Comparison of ENCODE assay signal across 16 cellular contexts in the genomic region with DNA sequence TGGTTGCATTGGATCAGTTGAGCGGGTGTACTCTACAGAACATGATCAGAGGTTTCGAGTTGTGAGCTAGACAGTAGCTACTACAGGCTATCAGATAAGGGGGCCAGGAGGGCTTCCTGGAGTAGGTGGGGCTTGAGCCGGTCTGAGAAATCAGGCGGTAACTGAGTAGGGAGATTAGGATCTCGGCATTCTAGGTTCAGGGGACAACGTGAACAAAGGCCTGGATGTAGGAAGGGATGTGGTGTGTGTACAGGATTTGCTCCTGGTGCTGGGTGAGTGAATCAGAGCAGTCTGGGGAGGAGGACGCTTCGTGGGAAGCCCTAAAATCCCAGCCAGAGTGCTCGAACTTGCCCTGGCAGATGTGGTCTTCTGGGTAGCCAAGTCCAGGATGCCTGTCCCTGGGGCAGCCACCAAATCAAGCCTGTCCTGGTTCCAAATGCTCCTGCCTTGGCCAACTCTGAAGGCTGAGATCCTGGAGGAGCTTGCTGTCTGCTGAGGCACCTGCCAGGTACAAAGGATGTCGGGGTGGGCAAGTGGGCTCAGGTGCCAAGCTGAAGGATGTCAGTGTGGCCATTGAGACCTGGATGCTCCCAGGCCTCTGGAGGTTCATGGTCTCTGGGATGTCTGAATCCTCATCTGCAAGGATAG. TPM values are rescaled to one million over a fixed set of nuclear protein-coding genes. Genes with fewer than 3 reads are reported as not detected.
A peak's percentile ranks its signal among the peaks of the same experiment; 100 is the strongest.
DNase-seq lines count a peak whose midpoint lies in the region; ATAC-seq, FAIRE-seq and TF ChIP-seq lines count a peak whose summit lies in the region.
"Had no signal": no experiment of that assay in that cellular context is flagged by ENCODE, and none has a peak within 500 bp of the region (broad histone marks: within the 10 kb centered on the region; RNA-seq: fewer than 3 reads in every experiment).

No MANE protein-coding gene starts in this region.

- ATAC-seq in HG02763 (IDR thresholded peaks at IDR 0.05; ENCODE audit: unreplicated experiment), result no peak

- peak overlapping the region; percentile 90 for H2BK15ac ChIP-seq in neuronal stem cell (ENCODE audit: low read length)

- H3K9me3 ChIP-seq in DOHH2 (ENCODE audit: control insufficient read depth, insufficient read depth, low read length) (no peaks in the 10 kb centered on the region), NT2/D1 (ENCODE audit: insufficient read depth, low read length) (no peaks in the 10 kb centered on the region), neuronal stem cell (replicated peaks in 1 of 2; ENCODE audit: control insufficient read depth in 2 of 2, insufficient read depth in 1 of 2, low read depth in 1 of 2, low read length in 2 of 2) (no peaks in the 10 kb centered on the region)
- H3K9me3 ChIP-seq: colonic mucosa, tibial nerve had no signal

- peaks cover 0 to 3% (median 0%) of the 10 kb centered on the region in 5 experiments for H3K9me3 Mint-ChIP-seq in brain

- H2BK5ac ChIP-seq in neuronal stem cell (ENCODE audit: low read length), result no peak overlapping the region

- peak overlapping the region; percentile 92 for H3K18ac ChIP-seq in neuronal stem cell (ENCODE audit: low read length)

- peaks cover 1% of the 10 kb centered on the region for H3K79me1 ChIP-seq in neuronal stem cell (ENCODE audit: low read depth, low read length)

- H4K20me1 ChIP-seq in DOHH2 (ENCODE audit: control insufficient read depth, insufficient read depth, low read depth, low read length), result no peaks in the 10 kb centered on the region

- H3K27ac ChIP-seq in DOHH2 (ENCODE audit: low read depth, low read length) (no peak overlapping the region), neuronal stem cell (replicated peaks; ENCODE audit: low read length) (no peak overlapping the region)
- H3K27ac ChIP-seq: colonic mucosa, epithelial cell of prostate, skin epidermis, tibial nerve had no signal

- no peaks in the 10 kb centered on the region for H3K36me3 Mint-ChIP-seq in brain

- H3K79me2 ChIP-seq in DOHH2 (ENCODE audit: control insufficient read depth, low read length), result no peaks in the 10 kb centered on the region

- no CpG with 5 or more reads among the region's 10 CpGs for WGBS in neuronal stem cell (ENCODE audit: extremely low coverage in 2 of 2, insufficient read length in 2 of 2, insufficient replicate concordance in 1 of 2), 2 donors

- no peak overlapping the region for H4K8ac ChIP-seq in neuronal stem cell (ENCODE audit: low read depth, low read length)

- H3K9me2 ChIP-seq in DOHH2 (replicated peaks; ENCODE audit: control insufficient read depth, low read length), result no peaks in the 10 kb centered on the region

- peaks cover 76% of the 10 kb centered on the region for H3K4me1 Mint-ChIP-seq in brain

- no peak overlapping the region for H3K23ac ChIP-seq in neuronal stem cell (ENCODE audit: low read depth, low read length, poor library complexity)

- H3K4me3 ChIP-seq in DOHH2 (ENCODE audit: low read length) (no peak overlapping the region), NT2/D1 (ENCODE audit: insufficient read length, low read depth) (no peak overlapping the region), neuronal stem cell (ENCODE audit: low read length in 2 of 2) (no peak overlapping the region)
- H3K4me3 ChIP-seq: colonic mucosa, skin epidermis, tibial nerve had no signal

- H4K91ac ChIP-seq in neuronal stem cell (ENCODE audit: low read depth, low read length, poor library complexity), result no peak overlapping the region

- no peak for FAIRE-seq in GM12892 (lab: Jason Lieb, UNC)
- FAIRE-seq: frontal cortex had no signal

- no peak overlapping the region for H2BK120ac ChIP-seq in neuronal stem cell (ENCODE audit: low read depth, low read length)

- H2AK5ac ChIP-seq in neuronal stem cell (ENCODE audit: low read depth, low read length), result peak overlapping the region; percentile 94

- no peak for TF ChIP-seq CTCF in DOHH2 (IDR thresholded peaks at IDR 0.05; ENCODE audit: low read depth, low read length, poor library complexity, severe bottlenecking)
- no peak for TF ChIP-seq CTCF in brain (conservative IDR thresholded peaks at IDR 0.05)

- no peak for TF ChIP-seq POLR2A in GM12892 (IDR thresholded peaks at IDR 0.05; ENCODE audit: low read depth, low read length)

- peak overlapping the region; percentile 51 for H3K4me2 ChIP-seq in DOHH2 (ENCODE audit: low read length)
- no peak overlapping the region for H3K4me2 ChIP-seq in neuronal stem cell (ENCODE audit: insufficient read depth, low read length, poor library complexity, severe bottlenecking)

- no peaks in the 10 kb centered on the region for H3F3A ChIP-seq in DOHH2 (ENCODE audit: control insufficient read depth, insufficient read depth)

- H3K4me1 ChIP-seq in DOHH2 (ENCODE audit: control insufficient read depth, low read length), result peaks cover 8% of the 10 kb centered on the region
- peaks cover 21% of the 10 kb centered on the region for H3K4me1 ChIP-seq in NT2/D1 (ENCODE audit: insufficient read depth, insufficient read length)
- peaks cover 41% of the 10 kb centered on the region in 2 donors for H3K4me1 ChIP-seq in neuronal stem cell (ENCODE audit: control insufficient read depth in 2 of 2, insufficient read depth in 1 of 2, low read depth in 1 of 2, low read length in 2 of 2)
- H3K4me1 ChIP-seq: colonic mucosa had no signal

- H3K27me3 ChIP-seq in DOHH2 (ENCODE audit: control insufficient read depth, low read length) (peaks cover 29% of the 10 kb centered on the region), NT2/D1 (ENCODE audit: insufficient read depth, insufficient read length) (peaks cover 10% of the 10 kb centered on the region), neuronal stem cell (ENCODE audit: control insufficient read depth in 3 of 3, insufficient read depth in 3 of 3, low read depth in 1 of 3, low read length in 3 of 3) (peaks cover 0 to 19% (median 0%) of the 10 kb centered on the region in 3 experiments)

- H3K4me3 Mint-ChIP-seq in brain, result peak overlapping the region in 4 of 5 experiments; percentile 3 to 78 (median 74)

- H3K14ac ChIP-seq in neuronal stem cell (ENCODE audit: low read length), result no peak overlapping the region

- peaks cover 30% of the 10 kb centered on the region for H3K27me3 Mint-ChIP-seq in brain

- DNase-seq in NT2/D1 (ENCODE audit: low read depth, low spot score), result no peak
- DNase-seq in neuronal stem cell (ENCODE audit: low spot score), result no peak
- no peak for DNase-seq in retina
- no peak for DNase-seq in GM12892 (ENCODE audit: insufficient read length)
- DNase-seq: DMS153, NCI-H1436 treated with DMSO at 0.1 percent for 48 hours had no signal

- H3K9ac ChIP-seq in NT2/D1 (ENCODE audit: insufficient read length, low read depth), result peak overlapping the region; percentile 50
- no peak overlapping the region for H3K9ac ChIP-seq in neuronal stem cell (ENCODE audit: low read depth, low read length, poor library complexity)

- peak overlapping the region in 2 of 5 experiments; percentile 5 to 77 for H3K27ac Mint-ChIP-seq in brain

- H3K4ac ChIP-seq in neuronal stem cell (ENCODE audit: low read length), result no peak overlapping the region

- H2AFZ ChIP-seq in neuronal stem cell (ENCODE audit: low read length), result no peak overlapping the region

- peak overlapping the region; percentile 98 for H2BK12ac ChIP-seq in neuronal stem cell (ENCODE audit: low read length)

- H3K36me3 ChIP-seq in DOHH2 (ENCODE audit: control insufficient read depth, low read length) (no peaks in the 10 kb centered on the region), NT2/D1 (ENCODE audit: insufficient read depth, insufficient read length, low read length) (no peaks in the 10 kb centered on the region), neuronal stem cell (replicated peaks in 1 of 2; ENCODE audit: control insufficient read depth in 2 of 2, insufficient read depth in 2 of 2, low read length in 2 of 2) (no peaks in the 10 kb centered on the region)
- H3K36me3 ChIP-seq: colonic mucosa, tibial nerve had no signal

RNA-seq across cellular contexts. Expression of gene STC2, which starts 33.4 kb away (rescaled TPM):
- polyA plus RNA-seq in brain (ENCODE audit: insufficient read depth, low read depth, low replicate concordance), result 9.1 TPM
- polyA plus RNA-seq in neuronal stem cell (2013, experiment 1 of 2), result 5.7 TPM
- polyA plus RNA-seq in neuronal stem cell (2013, experiment 2 of 2), result 6.0 TPM
- polyA plus RNA-seq in GM12892 (2012; ENCODE audit: missing spikeins), result 8.5 TPM

RNA-seq across cellular contexts. Expression of gene NKX2-5, which starts 59.8 kb away (rescaled TPM):
- polyA plus RNA-seq in brain (ENCODE audit: insufficient read depth, low read depth, low replicate concordance), result not detected
- polyA plus RNA-seq in neuronal stem cell (2013, experiment 1 of 2), result 0.13 TPM
- 0.08 TPM for polyA plus RNA-seq in neuronal stem cell (2013, experiment 2 of 2)
- not detected for polyA plus RNA-seq in GM12892 (2012; ENCODE audit: missing spikeins)
- polyA plus RNA-seq: BJ, liver had no signal
